In genomic region chr6:20723236-20723635, GRCh38 we compare ENCODE assay signal across 20 cellular contexts.
"Had no signal": no experiment of that assay in that cellular context is flagged by ENCODE, and none has a peak within 500 bp of the region (broad histone marks: within the 10 kb centered on the region; RNA-seq: fewer than 3 reads in every experiment).

No MANE protein-coding gene starts in this region.

- DNase-seq: cortex of kidney; effector memory CD8-positive, alpha-beta T cell; erythroblast; gastrocnemius medialis; head of caudate nucleus; left cardiac atrium; mesenchymal stem cell; midbrain; naive thymus-derived CD4-positive, alpha-beta T cell; stimulated activated CD4-positive, alpha-beta T cell treated with anti-CD3 and anti-CD28 coated beads, Interleukin-2, amount 100 ng/mL, for 24 hours; stimulated activated CD4-positive, alpha-beta T cell treated with anti-CD3 and anti-CD28 coated beads, Interleukin-4, amount 100 ng/mL, for 4 hours; stimulated activated naive CD4-positive, alpha-beta T cell; stimulated activated naive CD8-positive, alpha-beta T cell treated with anti-CD3 and anti-CD28 coated beads, Interleukin-15, amount 100 ng/mL, for 72 hours; transverse colon had no signal

- H3K27me3 Mint-ChIP-seq: effector memory CD8-positive, alpha-beta T cell; naive thymus-derived CD4-positive, alpha-beta T cell; stimulated activated naive CD8-positive, alpha-beta T cell treated with anti-CD3 and anti-CD28 coated beads, Interleukin-15, amount 100 ng/mL, for 72 hours had no signal

- H3K9me3 Mint-ChIP-seq: effector memory CD8-positive, alpha-beta T cell had no signal

- H3K9me3 ChIP-seq: gastrocnemius medialis, left lung, prostate gland, suprapubic skin, transverse colon had no signal

- H3K4me3 Mint-ChIP-seq: effector memory CD8-positive, alpha-beta T cell; naive thymus-derived CD4-positive, alpha-beta T cell had no signal

- H3K9ac ChIP-seq: parathyroid adenoma had no signal

- ATAC-seq: effector memory CD8-positive, alpha-beta T cell; gastrocnemius medialis; left cardiac atrium; left lung; naive thymus-derived CD4-positive, alpha-beta T cell; sciatic nerve; stimulated activated naive CD8-positive, alpha-beta T cell treated with anti-CD3 and anti-CD28 coated beads, Interleukin-15, amount 100 ng/mL, for 72 hours had no signal

- H3K36me3 ChIP-seq: gastrocnemius medialis, prostate gland, right atrium auricular region, transverse colon had no signal

- H2AFZ ChIP-seq: parathyroid adenoma had no signal

- H3K4me3 ChIP-seq: gastrocnemius medialis, left lung, prostate gland, right atrium auricular region, suprapubic skin, transverse colon had no signal

- H3K27ac ChIP-seq: gastrocnemius medialis, left lung, parathyroid adenoma, prostate gland, right atrium auricular region, suprapubic skin, transverse colon had no signal

- H3K4me1 ChIP-seq: left lung, parathyroid adenoma, prostate gland, right atrium auricular region, suprapubic skin, transverse colon had no signal

- H3K27me3 ChIP-seq: gastrocnemius medialis, left lung, right atrium auricular region, suprapubic skin, transverse colon had no signal

- H3K27ac Mint-ChIP-seq: naive thymus-derived CD4-positive, alpha-beta T cell had no signal
